ENCODE assay signal across 12 cellular contexts in the genomic region with DNA sequence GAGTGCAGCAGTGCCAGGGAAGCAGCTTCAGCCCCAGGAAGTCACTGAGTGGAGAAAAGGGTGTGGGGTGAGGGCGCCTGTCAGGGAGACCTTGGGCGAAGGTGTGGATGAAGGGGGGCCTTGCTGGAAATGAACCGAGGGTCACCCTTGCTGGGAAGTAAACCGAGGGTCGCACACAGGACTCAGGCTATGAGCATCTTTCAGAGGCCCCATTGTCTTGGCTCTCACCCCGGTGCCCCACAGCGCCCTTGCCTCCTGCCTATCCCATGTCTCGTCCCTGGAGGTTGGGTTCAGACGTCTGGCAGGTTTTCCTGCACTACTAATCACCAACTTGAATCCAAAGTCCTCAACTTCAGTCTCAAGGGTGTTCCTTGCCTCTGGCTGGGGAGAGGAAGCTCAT.
"Had no signal": no experiment of that assay in that cellular context is flagged by ENCODE, and none has a peak within 500 bp of the region (broad histone marks: within the 10 kb centered on the region; RNA-seq: fewer than 3 reads in every experiment).

No MANE protein-coding gene starts in this region.

- H3K4me1 ChIP-seq: gastrocnemius medialis, parathyroid adenoma had no signal

- H3K9me3 Mint-ChIP-seq: activated CD4-positive, alpha-beta memory T cell treated with anti-CD3 and anti-CD28 coated beads for 36 hours; nephron; stimulated activated naive CD8-positive, alpha-beta T cell treated with anti-CD3 and anti-CD28 coated beads, Interleukin-15, amount 100 ng/mL, for 72 hours had no signal

- H3K4me3 Mint-ChIP-seq: activated CD4-positive, alpha-beta memory T cell treated with anti-CD3 and anti-CD28 coated beads for 36 hours; stimulated activated naive CD8-positive, alpha-beta T cell treated with anti-CD3 and anti-CD28 coated beads, Interleukin-15, amount 100 ng/mL, for 72 hours had no signal

- DNase-seq: activated CD4-positive, alpha-beta memory T cell treated with anti-CD3 and anti-CD28 coated beads for 36 hours; activated naive CD4-positive, alpha-beta T cell; gastrocnemius medialis; left ventricle myocardium superior; mesenchymal stem cell; stimulated activated CD4-positive, alpha-beta T cell treated with anti-CD3 and anti-CD28 coated beads, Interleukin-4, amount 100 ng/mL, for 1 hour; stimulated activated naive CD8-positive, alpha-beta T cell treated with anti-CD3 and anti-CD28 coated beads, Interleukin-15, amount 100 ng/mL, for 72 hours; T1000 had no signal

- H3K27ac Mint-ChIP-seq: activated CD4-positive, alpha-beta memory T cell treated with anti-CD3 and anti-CD28 coated beads for 36 hours; stimulated activated naive CD8-positive, alpha-beta T cell treated with anti-CD3 and anti-CD28 coated beads, Interleukin-15, amount 100 ng/mL, for 72 hours had no signal

- H3K4me1 Mint-ChIP-seq: nephron had no signal

- H3K79me2 ChIP-seq: parathyroid adenoma had no signal

- H3K27ac ChIP-seq: gastrocnemius medialis, parathyroid adenoma, thoracic aorta, VCaP had no signal

- H3K36me3 Mint-ChIP-seq: activated CD4-positive, alpha-beta memory T cell treated with anti-CD3 and anti-CD28 coated beads for 36 hours had no signal

- H3K4me3 ChIP-seq: gastrocnemius medialis, thoracic aorta had no signal

- H3K36me3 ChIP-seq: gastrocnemius medialis, thoracic aorta had no signal

- H2AFZ ChIP-seq: parathyroid adenoma had no signal

- ATAC-seq: gastrocnemius medialis; left ventricle myocardium superior; stimulated activated naive CD8-positive, alpha-beta T cell treated with anti-CD3 and anti-CD28 coated beads, Interleukin-15, amount 100 ng/mL, for 72 hours had no signal
